In genomic region chr14:89701079-89702043, GRCh38 we compare ENCODE assay signal across 8 cellular contexts.
DNase-seq lines count a peak whose midpoint lies in the region; ATAC-seq and TF ChIP-seq lines count a peak whose summit lies in the region.

No MANE protein-coding gene starts in this region.

- H4K20me1 ChIP-seq in BLaER1 (no peaks in the 10 kb centered on the region), OCI-LY3 (ENCODE audit: insufficient read depth, low read length) (no peaks in the 10 kb centered on the region)

- H3K27me3 ChIP-seq in BLaER1, result no peaks in the 10 kb centered on the region
- no peaks in the 10 kb centered on the region for H3K27me3 ChIP-seq in OCI-LY3 (ENCODE audit: low read depth, low read length)

- H3K27me3 Mint-ChIP-seq in naive B cell, result no peaks in the 10 kb centered on the region

- peaks cover 15 to 28% (median 17%) of the 10 kb centered on the region in 3 donors for H3K4me1 Mint-ChIP-seq in naive B cell

- no peaks in the 10 kb centered on the region for H3K79me2 ChIP-seq in OCI-LY3 (ENCODE audit: low read length)

- H3K4me1 ChIP-seq in BLaER1 (peaks cover 30% of the 10 kb centered on the region), OCI-LY3 (ENCODE audit: low read length) (peaks cover 6% of the 10 kb centered on the region)

- peak overlapping the region; percentile 81 for H3K27ac ChIP-seq in BLaER1
- no peak overlapping the region for H3K27ac ChIP-seq in OCI-LY3 (ENCODE audit: low read length)

- peak overlapping the region; percentile 78 to 90 (median 81) for H3K4me3 Mint-ChIP-seq in naive B cell

- peak; percentile 72 for DNase-seq in HPDE6-E6E7 (ENCODE audit: extremely low spot score)
- peak; percentile 86 to 89 for DNase-seq in activated T-cell treated with anti-CD3 and anti-CD28 coated beads, Interleukin-2, amount 50 U/mL, for 48 hours
- DNase-seq in fibroblast of gingiva (ENCODE audit: low read depth), result peak; percentile 71
- DNase-seq in naive B cell, result peak; percentile 81
- DNase-seq in stimulated activated CD8-positive, alpha-beta memory T cell treated with anti-CD3 and anti-CD28 coated beads, Interleukin-7, amount 100 ng/mL, for 48 hours (ENCODE audit: extremely low read depth in 1 of 2, low read depth in 1 of 2), result peak; percentile 69 to 79

- H3K9me3 ChIP-seq in BLaER1, result peaks cover 41% of the 10 kb centered on the region
- peaks cover 6% of the 10 kb centered on the region; the same call in 1 of the 2 replicates for H3K9me3 ChIP-seq in OCI-LY3 (ENCODE audit: insufficient read depth, low read length)

- H2AFZ ChIP-seq in OCI-LY3 (ENCODE audit: low read depth, low read length), result peak overlapping the region; percentile 90

- H3K36me3 ChIP-seq in BLaER1 (no peaks in the 10 kb centered on the region; the same call in 1 of the 2 replicates), OCI-LY3 (replicated peaks; ENCODE audit: low read depth, low read length) (no peaks in the 10 kb centered on the region)

- no peak for TF ChIP-seq CTCF in OCI-LY3 (IDR thresholded peaks at IDR 0.05; ENCODE audit: low read depth, low read length)

- peaks cover 0 to 5% of the 10 kb centered on the region in 2 donors for H3K36me3 Mint-ChIP-seq in naive B cell

- H3K9me3 Mint-ChIP-seq in naive B cell, result peaks cover 0 to 11% (median 4%) of the 10 kb centered on the region in 7 donors

- ATAC-seq in GM19452 (IDR thresholded peaks at IDR 0.05; ENCODE audit: unreplicated experiment) (peak; percentile 86), naive B cell (ENCODE audit: low read depth in 2 of 2) (peak; percentile 93 to 95)

- peak overlapping the region in 5 of 6 donors; percentile 41 to 93 (median 86) for H3K27ac Mint-ChIP-seq in naive B cell

- peak overlapping the region; percentile 60; the same call in 1 of the 2 replicates for H3K9ac ChIP-seq in BLaER1
- peak overlapping the region; percentile 52; the same call in 1 of the 2 replicates for H3K9ac ChIP-seq in OCI-LY3 (ENCODE audit: low read length)

- H3K4me3 ChIP-seq in BLaER1 (peak overlapping the region; percentile 66), OCI-LY3 (ENCODE audit: low read length) (peak overlapping the region; percentile 76)

- H3K4me2 ChIP-seq in BLaER1, result peak overlapping the region; percentile 91
- peak overlapping the region; percentile 75 for H3K4me2 ChIP-seq in OCI-LY3 (ENCODE audit: low read length)
